ENCODE assay signal across 11 cellular contexts in the genomic region with DNA sequence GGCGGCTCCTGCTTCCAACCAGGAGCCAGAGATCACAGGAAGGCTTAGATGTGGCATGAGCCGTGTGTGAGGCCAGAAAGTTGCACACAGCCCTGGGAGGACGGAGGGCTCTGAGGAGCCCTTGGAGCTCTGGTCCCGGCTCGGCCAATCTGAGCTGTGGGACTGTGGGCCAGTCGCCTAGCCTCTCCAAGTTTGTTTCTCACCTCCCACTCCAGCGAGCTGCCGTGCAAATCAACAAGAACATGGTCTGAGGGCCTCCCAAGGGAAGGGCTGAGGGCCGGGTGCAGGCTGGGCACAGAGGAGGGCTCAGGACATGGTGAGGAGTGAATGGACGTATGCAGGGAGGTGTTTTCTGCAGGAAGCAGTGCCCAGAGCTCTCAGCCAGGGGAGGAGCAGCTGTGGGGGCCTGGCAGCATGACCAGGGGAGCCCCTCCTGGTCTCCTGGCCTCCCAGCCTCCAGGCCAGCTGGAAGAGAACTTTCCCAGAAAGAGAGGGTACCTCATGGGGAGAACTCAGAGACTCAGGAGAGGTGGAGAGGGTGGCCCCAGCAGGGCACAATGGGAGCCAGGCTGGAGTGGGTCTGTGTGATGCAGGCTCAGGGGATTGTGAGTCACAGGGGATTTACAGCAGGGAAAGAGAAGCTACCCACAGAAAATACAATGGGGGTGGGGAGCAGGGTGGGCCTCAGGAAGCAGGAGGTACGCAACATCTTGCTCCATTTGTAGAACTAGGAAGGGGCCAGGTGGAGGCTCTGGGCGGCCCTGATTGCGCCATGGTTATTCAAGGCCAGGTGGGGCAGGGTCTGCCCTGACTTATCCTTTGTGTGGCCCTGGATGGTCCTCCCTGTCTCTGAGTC. TPM values are rescaled to one million over a fixed set of nuclear protein-coding genes. Genes with fewer than 3 reads are reported as not detected.
DNase-seq lines count a peak whose midpoint lies in the region; ATAC-seq, FAIRE-seq and TF ChIP-seq lines count a peak whose summit lies in the region.
"Had no signal": no experiment of that assay in that cellular context is flagged by ENCODE, and none has a peak within 500 bp of the region (broad histone marks: within the 10 kb centered on the region; RNA-seq: fewer than 3 reads in every experiment).

No MANE protein-coding gene starts in this region.

- no peaks in the 10 kb centered on the region for H3K9me3 ChIP-seq in effector memory CD4-positive, alpha-beta T cell (ENCODE audit: control insufficient read depth, low read length)

- H3K36me3 Mint-ChIP-seq in activated CD4-positive, alpha-beta T cell treated with anti-CD3 and anti-CD28 coated beads, Interleukin-2, amount 10 ng/mL, durations not matched to agents 24 days and 14 days (ENCODE audit: low read depth): peaks cover 57% of the 10 kb centered on the region
- H3K36me3 Mint-ChIP-seq in glutamatergic neuron (ENCODE audit: unreplicated experiment): no peaks in the 10 kb centered on the region

- H3K27ac Mint-ChIP-seq in activated CD4-positive, alpha-beta T cell treated with anti-CD3 and anti-CD28 coated beads, Interleukin-2, amount 10 ng/mL, durations not matched to agents 24 days and 14 days: peak overlapping the region; percentile 98
- no peak overlapping the region for H3K27ac Mint-ChIP-seq in glutamatergic neuron (ENCODE audit: unreplicated experiment)

- peaks cover 77% of the 10 kb centered on the region for H3K4me1 Mint-ChIP-seq in activated CD4-positive, alpha-beta T cell treated with anti-CD3 and anti-CD28 coated beads, Interleukin-2, amount 10 ng/mL, durations not matched to agents 24 days and 14 days
- peaks cover 16% of the 10 kb centered on the region for H3K4me1 Mint-ChIP-seq in glutamatergic neuron (ENCODE audit: low read depth, unreplicated experiment)

- H3K4me1 ChIP-seq in effector memory CD4-positive, alpha-beta T cell (ENCODE audit: control insufficient read depth, insufficient read depth, low read length, poor library complexity, severe bottlenecking): peaks cover 75% of the 10 kb centered on the region

- H3K9me3 Mint-ChIP-seq in activated CD4-positive, alpha-beta T cell treated with anti-CD3 and anti-CD28 coated beads, Interleukin-2, amount 10 ng/mL, durations not matched to agents 24 days and 14 days: no peaks in the 10 kb centered on the region
- H3K9me3 Mint-ChIP-seq in glutamatergic neuron (ENCODE audit: unreplicated experiment): peaks cover 6% of the 10 kb centered on the region

- no peak overlapping the region for H3K4me3 ChIP-seq in effector memory CD4-positive, alpha-beta T cell (ENCODE audit: insufficient read depth, low read depth, low read length, poor library complexity, severe bottlenecking)

- no peak for TF ChIP-seq CTCF in glutamatergic neuron (IDR thresholded peaks at IDR 0.05; ENCODE audit: partially characterized antibody, unreplicated experiment)

- no peaks in the 10 kb centered on the region for H3K27me3 Mint-ChIP-seq in activated CD4-positive, alpha-beta T cell treated with anti-CD3 and anti-CD28 coated beads, Interleukin-2, amount 10 ng/mL, durations not matched to agents 24 days and 14 days
- peaks cover 4% of the 10 kb centered on the region for H3K27me3 Mint-ChIP-seq in glutamatergic neuron (ENCODE audit: unreplicated experiment)

- H3K4me3 Mint-ChIP-seq in activated CD4-positive, alpha-beta T cell treated with anti-CD3 and anti-CD28 coated beads, Interleukin-2, amount 10 ng/mL, durations not matched to agents 24 days and 14 days: peak overlapping the region; percentile 76
- no peak overlapping the region for H3K4me3 Mint-ChIP-seq in glutamatergic neuron (ENCODE audit: unreplicated experiment)

- H3K27ac ChIP-seq in effector memory CD4-positive, alpha-beta T cell (ENCODE audit: insufficient read depth, low read length, poor library complexity, severe bottlenecking): peak overlapping the region; percentile 43
- H3K27ac ChIP-seq: C4-2B had no signal

- no peak for FAIRE-seq in frontal cortex (lab: Jason Lieb, UNC)

- intact Hi-C loops in Right ventricle myocardium superior (cut with DNase I): loop anchor here (5.0 kb wide), 1 partner anchor 523 kb away; no protein-coding TSS in a partner anchor
- intact Hi-C loops in cardiac septum (cut with DNase I): loop anchor here (5.0 kb wide), 1 partner anchor 523 kb away; no protein-coding TSS in a partner anchor
- intact Hi-C loops in activated CD4-positive, alpha-beta T cell treated with anti-CD3 and anti-CD28 coated beads, Interleukin-2, amount 10 ng/mL, durations not matched to agents 24 days and 14 days (cut with micrococcal nuclease): loop anchor here (1.0 to 10.0 kb wide), 2 partner anchors 31 to 115 kb away; partner anchors contain the start of gene SCAPER

- H3K36me3 ChIP-seq in effector memory CD4-positive, alpha-beta T cell (ENCODE audit: control insufficient read depth, insufficient read depth, low read length): peaks cover 34% of the 10 kb centered on the region

- H3K27me3 ChIP-seq in effector memory CD4-positive, alpha-beta T cell (replicated peaks; ENCODE audit: control insufficient read depth, insufficient read depth, low read length, poor library complexity, severe bottlenecking): no peaks in the 10 kb centered on the region

- DNase-seq in Right ventricle myocardium superior (peak; percentile 30), cardiac septum (ENCODE audit: low spot score) (no peak), frontal cortex (ENCODE audit: low spot score in 2 of 2) (no peak), glutamatergic neuron (no peak)
- DNase-seq in activated CD4-positive, alpha-beta T cell treated with anti-CD3 and anti-CD28 coated beads, Interleukin-2, amount 10 ng/mL, durations not matched to agents 24 days and 14 days: peak; percentile 75
- no peak for DNase-seq in effector memory CD4-positive, alpha-beta T cell
- peak; percentile 71 for DNase-seq in stimulated activated naive CD8-positive, alpha-beta T cell treated with anti-CD3 and anti-CD28 coated beads, Interleukin-15, Interleukin-2, amounts not matched to agents 100 U/mL and 50 U/mL, for 24 hours
- DNase-seq: GOT3 had no signal

- ATAC-seq in Right ventricle myocardium superior (ENCODE audit: poor library complexity) (no peak), HG03097 (IDR thresholded peaks at IDR 0.05; ENCODE audit: low FRiP score, unreplicated experiment) (no peak)
- ATAC-seq in stimulated activated naive CD8-positive, alpha-beta T cell treated with anti-CD3 and anti-CD28 coated beads, Interleukin-15, Interleukin-2, amounts not matched to agents 100 U/mL and 50 U/mL, for 24 hours: peak; percentile 67

RNA-seq across cellular contexts. Expression of gene PSTPIP1, which starts 24.8 kb away (rescaled TPM):
- 5.0 TPM for total RNA-seq in Right ventricle myocardium superior
- 2.7 TPM for total RNA-seq in cardiac septum
- total RNA-seq in activated CD4-positive, alpha-beta T cell treated with anti-CD3 and anti-CD28 coated beads, Interleukin-2, amount 10 ng/mL, durations not matched to agents 24 days and 14 days: 182 and 186 TPM in 2 replicates
- 0.41 TPM for total RNA-seq in frontal cortex
- total RNA-seq in glutamatergic neuron (ENCODE audit: unreplicated experiment): 12.4 TPM
- total RNA-seq: kidney epithelial cell had no signal

RNA-seq across cellular contexts. Expression of gene TSPAN3, which starts 51.2 kb away (rescaled TPM):
- total RNA-seq in Right ventricle myocardium superior (85.2 TPM), cardiac septum (101 TPM), frontal cortex (229 TPM), glutamatergic neuron (ENCODE audit: unreplicated experiment) (190 TPM)
- 41.4 and 43.0 TPM in 2 replicates for total RNA-seq in activated CD4-positive, alpha-beta T cell treated with anti-CD3 and anti-CD28 coated beads, Interleukin-2, amount 10 ng/mL, durations not matched to agents 24 days and 14 days

Comparison
In these comparisons a context has a peak if more than half of its experiments do, and no peak if none do; other contexts are left out.
1. DNase-seq: peak in Right ventricle myocardium superior (single experiment), activated CD4-positive, alpha-beta T cell treated with anti-CD3 and anti-CD28 coated beads, Interleukin-2, amount 10 ng/mL, durations not matched to agents 24 days and 14 days (single experiment) and stimulated activated naive CD8-positive, alpha-beta T cell treated with anti-CD3 and anti-CD28 coated beads, Interleukin-15, Interleukin-2, amounts not matched to agents 100 U/mL and 50 U/mL, for 24 hours (single experiment); none in cardiac septum (single experiment), effector memory CD4-positive, alpha-beta T cell (0 of 3), frontal cortex (0 of 2) and glutamatergic neuron (single experiment).
2. RNA of gene PSTPIP1, which starts 24.8 kb away (total RNA-seq): 182 to 186 TPM in activated CD4-positive, alpha-beta T cell treated with anti-CD3 and anti-CD28 coated beads, Interleukin-2, amount 10 ng/mL, durations not matched to agents 24 days and 14 days; 12.4 TPM in glutamatergic neuron (single experiment), 5.0 TPM in Right ventricle myocardium superior (single experiment), 2.7 TPM in cardiac septum (single experiment) and 0.41 TPM in frontal cortex (single experiment); every median in the first group is over 10 times any median in the second.